11 cellular contexts compared by ENCODE assay signal in the genomic region with DNA sequence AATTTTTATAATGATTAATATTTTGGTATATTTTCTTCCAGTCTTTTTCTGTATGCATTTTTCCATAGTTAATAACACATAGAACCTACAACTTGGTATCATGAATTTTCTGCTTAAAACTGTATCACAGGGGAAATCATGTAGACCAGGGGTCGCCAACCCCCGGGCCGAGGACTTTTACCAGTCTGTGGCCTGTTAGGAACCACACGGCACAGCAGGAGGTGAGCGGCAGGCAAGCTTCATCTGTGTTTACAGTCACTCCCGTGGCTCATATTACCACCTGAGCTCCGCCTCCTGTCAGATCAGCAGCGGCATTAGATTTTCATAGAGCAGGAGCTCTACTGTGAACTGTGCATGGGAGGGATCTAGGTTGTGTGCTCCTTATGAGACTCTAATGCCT. TPM values are rescaled to one million over a fixed set of nuclear protein-coding genes. Genes with fewer than 3 reads are reported as not detected.
A peak's percentile ranks its signal among the peaks of the same experiment; 100 is the strongest.
DNase-seq lines count a peak whose midpoint lies in the region; ATAC-seq and TF ChIP-seq lines count a peak whose summit lies in the region.
"Had no signal": no experiment of that assay in that cellular context is flagged by ENCODE, and none has a peak within 500 bp of the region (broad histone marks: within the 10 kb centered on the region; RNA-seq: fewer than 3 reads in every experiment).

No MANE protein-coding gene starts in this region.

- intact Hi-C loops in colonic mucosa (cut with DNase I) (loop anchor here (10.0 kb wide), 1 partner anchor 501 kb away; no protein-coding TSS in a partner anchor), transverse colon (cut with DNase I; ENCODE audit: low total_unique reads) (no loop called here)

- H3K9me3 Mint-ChIP-seq in activated naive CD8-positive, alpha-beta T cell treated with anti-CD3 and anti-CD28 coated beads, Interleukin-2, amount 50 U/mL, for 24 hours, result no peaks in the 10 kb centered on the region

- TF ChIP-seq CTCF in colonic mucosa (IDR thresholded peaks at IDR 0.05) (no peak), transverse colon (IDR thresholded peaks at IDR 0.05) (no peak)

- H3K27me3 Mint-ChIP-seq in activated naive CD8-positive, alpha-beta T cell treated with anti-CD3 and anti-CD28 coated beads, Interleukin-2, amount 50 U/mL, for 24 hours, result peaks cover 7% of the 10 kb centered on the region

- TF ChIP-seq EP300 in transverse colon (IDR thresholded peaks at IDR 0.05; ENCODE audit: low read depth), result no peak

- WGBS in transverse colon (ENCODE audit: low coverage in 1 of 2), 2 donors, result 0 to 59% methylated on average over 1 to 8 of the region's 8 CpGs

- H3K27ac ChIP-seq in colonic mucosa, result no peak overlapping the region
- H3K27ac ChIP-seq in transverse colon, result no peak overlapping the region
- H3K27ac ChIP-seq: Peyer's patch had no signal

- in situ Hi-C loops in transverse colon (cut with MboI; ENCODE audit: low pct_ligation_motif_present in 1 of 4, low pct_unique_long_range_greater_than_20kb in 1 of 4, low sequenced_read_pairs in 3 of 4), result loop anchor here (10.0 to 25.0 kb wide), 4 partner anchors 378 to 503 kb away; a partner anchor contains a TSS

- H3K27me3 ChIP-seq in colonic mucosa, result no peaks in the 10 kb centered on the region
- no peaks in the 10 kb centered on the region for H3K27me3 ChIP-seq in transverse colon
- H3K27me3 ChIP-seq: Peyer's patch had no signal

- H3K4me1 ChIP-seq in colonic mucosa (no peaks in the 10 kb centered on the region), transverse colon (peaks cover 0 to 18% (median 2%) of the 10 kb centered on the region in 4 donors)

- TF ChIP-seq POLR2A in transverse colon (IDR thresholded peaks at IDR 0.05), result no peak

- H3K9ac ChIP-seq in colonic mucosa (ENCODE audit: low read depth in 2 of 2, low read length in 2 of 2), result no peak overlapping the region

- H3K27ac Mint-ChIP-seq in activated naive CD8-positive, alpha-beta T cell treated with anti-CD3 and anti-CD28 coated beads, Interleukin-2, amount 50 U/mL, for 24 hours, result no peak overlapping the region

- no peaks in the 10 kb centered on the region for H3K9me3 ChIP-seq in colonic mucosa
- H3K9me3 ChIP-seq in transverse colon, result no peaks in the 10 kb centered on the region
- H3K9me3 ChIP-seq: Peyer's patch had no signal

- no peak for ATAC-seq in activated naive CD8-positive, alpha-beta T cell treated with anti-CD3 and anti-CD28 coated beads, Interleukin-2, amount 50 U/mL, for 24 hours
- no peak for ATAC-seq in HG03571 (IDR thresholded peaks at IDR 0.05; ENCODE audit: unreplicated experiment)

- H3K4me3 Mint-ChIP-seq in activated naive CD8-positive, alpha-beta T cell treated with anti-CD3 and anti-CD28 coated beads, Interleukin-2, amount 50 U/mL, for 24 hours, result no peak overlapping the region

- no peaks in the 10 kb centered on the region for H3K36me3 Mint-ChIP-seq in activated naive CD8-positive, alpha-beta T cell treated with anti-CD3 and anti-CD28 coated beads, Interleukin-2, amount 50 U/mL, for 24 hours (ENCODE audit: low read depth)

- DNase-seq in NCI-H2196 (lab: John Stamatoyannopoulos, UW; ENCODE audit: unreplicated experiment) (peak; percentile 33), NCI-H2196 treated with DMSO at 0.1 percent for 48 hours (lab: John Stamatoyannopoulos, UW; ENCODE audit: unreplicated experiment) (no peak), NCI-H345 treated with DMSO at 0.1 percent for 48 hours (lab: John Stamatoyannopoulos, UW; ENCODE audit: unreplicated experiment) (peak; percentile 32), colonic mucosa (peak; percentile 29), transverse colon (peak; percentile 36), pons (ENCODE audit: low spot score) (no peak)
- no peak for DNase-seq in activated naive CD8-positive, alpha-beta T cell treated with anti-CD3 and anti-CD28 coated beads, Interleukin-2, amount 50 U/mL, for 24 hours
- DNase-seq: activated CD4-positive, alpha-beta T cell treated with anti-CD3 and anti-CD28 coated beads, Interleukin-2, amount 50 U/mL, for 4 hours; foreskin melanocyte had no signal

- H3K4me3 ChIP-seq in colonic mucosa (no peak overlapping the region), transverse colon (no peak overlapping the region)
- H3K4me3 ChIP-seq: Peyer's patch had no signal

- H3K36me3 ChIP-seq in colonic mucosa (no peaks in the 10 kb centered on the region), transverse colon (no peaks in the 10 kb centered on the region)
- H3K36me3 ChIP-seq: Peyer's patch had no signal

- H3K4me1 Mint-ChIP-seq in activated naive CD8-positive, alpha-beta T cell treated with anti-CD3 and anti-CD28 coated beads, Interleukin-2, amount 50 U/mL, for 24 hours, result no peaks in the 10 kb centered on the region

RNA-seq across cellular contexts. Expression of a gene that starts 54.7 kb away (rescaled TPM):
- total RNA-seq in colonic mucosa (10 to 100 TPM; 37.7 to 67.8 TPM), transverse colon (10 to 100 TPM in 3 of 4 donors, 1 to 10 TPM in 1; 6.0 to 48.3 (median 26.7) TPM)

Comparison
In these comparisons a context has a peak if more than half of its experiments do, and no peak if none do; other contexts are left out.
1. DNase-seq: peak in NCI-H2196 (single experiment), NCI-H345 treated with DMSO at 0.1 percent for 48 hours (single experiment), colonic mucosa (single experiment) and transverse colon (single experiment); none in NCI-H2196 treated with DMSO at 0.1 percent for 48 hours (single experiment), activated naive CD8-positive, alpha-beta T cell treated with anti-CD3 and anti-CD28 coated beads, Interleukin-2, amount 50 U/mL, for 24 hours (single experiment) and pons (single experiment).